Comparison of ENCODE assay signal across 1 cellular context in the genomic region with DNA sequence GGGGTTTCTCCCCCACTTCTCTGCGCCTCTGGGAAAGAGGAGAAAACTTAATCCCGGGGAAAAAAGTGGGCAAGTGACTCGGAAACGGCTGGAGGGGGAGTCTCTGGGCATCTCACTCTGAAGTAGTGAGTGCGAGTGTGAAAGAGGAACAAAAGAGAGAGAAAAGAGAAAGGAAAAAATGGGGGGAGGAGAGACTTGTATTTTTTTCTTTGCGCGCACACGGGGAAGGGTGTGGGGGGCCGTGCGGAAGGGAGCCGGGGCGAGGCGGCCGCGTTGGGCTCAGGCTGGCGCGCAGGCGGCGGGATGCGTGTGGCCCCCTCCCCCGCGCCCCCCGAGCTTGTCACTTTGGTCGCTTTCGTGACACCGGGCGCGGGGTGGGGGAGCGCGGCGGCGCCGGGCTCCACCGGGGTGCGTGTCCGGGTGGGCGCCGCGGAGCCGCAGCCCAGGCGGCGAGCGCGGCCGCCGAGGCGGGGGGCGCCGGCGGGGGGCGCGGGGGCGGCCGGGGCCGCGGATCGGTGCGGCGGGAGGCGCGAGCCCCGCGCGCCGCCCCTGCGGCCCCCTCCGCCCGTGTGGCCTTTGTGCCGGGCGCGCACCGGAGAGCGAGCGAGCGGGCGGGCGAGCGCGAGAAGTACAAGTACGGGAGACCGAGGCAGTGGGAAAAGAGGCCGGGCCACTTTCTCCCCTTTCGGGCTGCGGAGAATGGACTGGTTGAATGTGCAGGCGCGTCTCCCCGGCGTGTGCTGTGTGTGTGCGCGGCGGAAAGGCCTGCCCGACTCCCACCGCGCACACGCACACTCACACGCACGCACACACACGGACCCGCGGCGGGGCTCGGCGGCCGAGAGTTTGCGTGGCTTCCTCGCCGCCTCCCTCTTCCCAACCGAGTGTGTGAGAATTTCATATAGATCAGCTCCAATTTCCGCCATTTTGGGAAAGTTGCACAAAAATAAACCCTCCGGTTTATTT.
TF ChIP-seq lines count a peak whose summit lies in the region.

No MANE protein-coding gene starts in this region.

TF ChIP-seq in HEK293, 187 proteins besides CTCF, POLR2A, EP300 and RAD21 (continued from another document):
- TF ChIP-seq ZNF404 (tag by site-specific recombination; IDR thresholded peaks at IDR 0.05) (no peak), ZNF510 (tag by site-specific recombination; IDR thresholded peaks at IDR 0.05; ENCODE audit: insufficient replicate concordance) (no peak), GLIS2 (tag by site-specific recombination; IDR thresholded peaks at IDR 0.05) (peak; percentile 76), ZNF175 (tag by site-specific recombination; IDR thresholded peaks at IDR 0.05) (no peak), IKZF3 (tag by site-specific recombination; IDR thresholded peaks at IDR 0.05) (no peak), ZNF311 (tag by site-specific recombination; IDR thresholded peaks at IDR 0.05; ENCODE audit: borderline replicate concordance) (no peak), ZBTB20 (tag by site-specific recombination; IDR thresholded peaks at IDR 0.05) (no peak), ZNF341 (tag by site-specific recombination; IDR thresholded peaks at IDR 0.05; ENCODE audit: low read depth) (no peak), ZNF248 (tag by site-specific recombination; IDR thresholded peaks at IDR 0.05) (no peak), ZFP3 (tag by site-specific recombination; IDR thresholded peaks at IDR 0.05; ENCODE audit: low read depth) (no peak)
- TF ChIP-seq, protein P1, sequence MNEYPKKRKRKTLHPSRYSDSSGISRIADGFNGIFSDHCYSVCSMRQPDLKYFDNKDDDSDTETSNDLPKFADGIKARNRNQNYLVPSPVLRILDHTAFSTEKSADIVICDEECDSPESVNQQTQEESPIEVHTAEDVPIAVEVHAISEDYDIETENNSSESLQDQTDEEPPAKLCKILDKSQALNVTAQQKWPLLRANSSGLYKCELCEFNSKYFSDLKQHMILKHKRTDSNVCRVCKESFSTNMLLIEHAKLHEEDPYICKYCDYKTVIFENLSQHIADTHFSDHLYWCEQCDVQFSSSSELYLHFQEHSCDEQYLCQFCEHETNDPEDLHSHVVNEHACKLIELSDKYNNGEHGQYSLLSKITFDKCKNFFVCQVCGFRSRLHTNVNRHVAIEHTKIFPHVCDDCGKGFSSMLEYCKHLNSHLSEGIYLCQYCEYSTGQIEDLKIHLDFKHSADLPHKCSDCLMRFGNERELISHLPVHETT (tag by site-specific recombination; IDR thresholded peaks at IDR 0.05): no peak
